In the genomic region with DNA sequence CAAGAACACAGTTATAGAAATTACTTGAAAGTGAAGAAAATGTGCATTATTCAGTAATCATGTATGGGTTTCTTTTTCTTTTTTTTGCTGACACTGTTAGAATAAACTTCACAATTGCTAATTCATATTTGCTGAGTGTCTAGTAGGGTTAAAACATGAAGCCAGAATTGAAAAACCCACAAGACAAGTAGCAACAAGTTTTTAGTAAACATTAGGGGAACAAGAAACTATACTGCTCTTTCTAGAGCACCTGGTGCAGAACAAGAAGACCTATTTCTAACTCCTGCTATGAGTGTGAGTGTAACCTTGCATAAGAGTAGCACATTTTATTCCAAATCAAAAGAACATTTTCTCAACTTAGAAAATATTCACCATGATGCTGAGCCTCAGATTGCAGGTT, we compare ENCODE assay signal across 10 cellular contexts.
DNase-seq lines count a peak whose midpoint lies in the region; ATAC-seq and TF ChIP-seq lines count a peak whose summit lies in the region.
"Had no signal": no experiment of that assay in that cellular context is flagged by ENCODE, and none has a peak within 500 bp of the region (broad histone marks: within the 10 kb centered on the region; RNA-seq: fewer than 3 reads in every experiment).

No MANE protein-coding gene starts in this region.

- peak overlapping the region; percentile 59 for H3K27ac ChIP-seq in epithelial cell of prostate
- H3K27ac ChIP-seq: cardiac muscle cell had no signal

- H3K27ac Mint-ChIP-seq in endothelial cell (ENCODE audit: unreplicated experiment), result no peak overlapping the region

- H3K9me3 Mint-ChIP-seq in endothelial cell (ENCODE audit: unreplicated experiment), result no peaks in the 10 kb centered on the region

- peaks cover 4% of the 10 kb centered on the region for H3K27me3 Mint-ChIP-seq in endothelial cell (ENCODE audit: unreplicated experiment)

- peaks cover 14% of the 10 kb centered on the region for H3K36me3 Mint-ChIP-seq in endothelial cell (ENCODE audit: low read depth, unreplicated experiment)

- H3K4me3 Mint-ChIP-seq in endothelial cell (ENCODE audit: unreplicated experiment), result no peak overlapping the region

- DNase-seq in epithelial cell of prostate (ENCODE audit: low read depth, low spot score) (no peak), SIG-M5 (lab: John Stamatoyannopoulos, UW) (no peak), CD1c-positive myeloid dendritic cell (ENCODE audit: extremely low spot score) (no peak), endothelial cell (ENCODE audit: low spot score) (no peak)
- DNase-seq: NCI-H1694 treated with DMSO at 0.1 percent for 48 hours, trophoblast cell had no signal

- ATAC-seq in GM18873 (IDR thresholded peaks at IDR 0.05; ENCODE audit: low FRiP score, unreplicated experiment), result peak; percentile 81
- ATAC-seq in GM21515 (IDR thresholded peaks at IDR 0.05; ENCODE audit: unreplicated experiment), result peak; percentile 76
- ATAC-seq in HG03196 (IDR thresholded peaks at IDR 0.05; ENCODE audit: unreplicated experiment), result peak; percentile 72

- peaks cover 32% of the 10 kb centered on the region for H3K4me1 Mint-ChIP-seq in endothelial cell (ENCODE audit: unreplicated experiment)

- no peak for TF ChIP-seq CTCF in endothelial cell (IDR thresholded peaks at IDR 0.05; ENCODE audit: unreplicated experiment)
